ENCODE assay signal across 9 cellular contexts in the genomic region with DNA sequence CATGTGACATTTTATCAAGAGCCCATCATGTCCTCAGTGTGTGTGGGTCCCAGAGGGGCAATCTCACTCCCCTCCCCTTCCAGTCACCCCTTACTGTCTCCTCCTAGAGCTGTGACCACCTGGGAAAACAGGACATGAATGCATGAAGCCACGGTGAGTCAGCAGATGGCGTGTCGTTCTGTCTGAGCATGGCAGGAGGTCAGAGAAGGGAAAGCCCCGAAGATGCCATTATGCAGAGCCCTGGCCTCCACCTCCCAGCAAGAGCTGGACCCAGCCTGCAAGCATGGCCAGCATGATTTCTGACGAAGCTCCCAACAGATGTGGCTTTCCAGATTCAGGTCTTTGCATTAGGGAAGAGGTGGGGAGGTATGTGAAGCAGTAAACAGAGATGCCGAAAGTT.
A peak's percentile ranks its signal among the peaks of the same experiment; 100 is the strongest.
DNase-seq lines count a peak whose midpoint lies in the region; ATAC-seq and TF ChIP-seq lines count a peak whose summit lies in the region.
"Had no signal": no experiment of that assay in that cellular context is flagged by ENCODE, and none has a peak within 500 bp of the region (broad histone marks: within the 10 kb centered on the region; RNA-seq: fewer than 3 reads in every experiment).

No MANE protein-coding gene starts in this region.

- H3K4me3 ChIP-seq in transverse colon (no peak overlapping the region), sigmoid colon (no peak overlapping the region)
- H3K4me3 ChIP-seq: body of pancreas had no signal

- H3K9me3 ChIP-seq in transverse colon (no peaks in the 10 kb centered on the region), sigmoid colon (no peaks in the 10 kb centered on the region)
- H3K9me3 ChIP-seq: body of pancreas had no signal

- ATAC-seq in left cardiac atrium (no peak), HG03025 (IDR thresholded peaks at IDR 0.05; ENCODE audit: low FRiP score, unreplicated experiment) (peak; percentile 36)
- ATAC-seq: body of pancreas had no signal

- in situ Hi-C loops in transverse colon (cut with MboI; ENCODE audit: low pct_ligation_motif_present in 1 of 4, low pct_unique_long_range_greater_than_20kb in 1 of 4, low sequenced_read_pairs in 3 of 4), result no loop called here

- 24 to 40% methylated on average over 1 to 6 of the region's 6 CpGs for WGBS in transverse colon (ENCODE audit: low coverage in 1 of 2), 2 donors
- WGBS in sigmoid colon, 2 donors, result 22 to 27% methylated on average over 6 of the region's 6 CpGs

- H3K36me3 ChIP-seq in transverse colon, result no peaks in the 10 kb centered on the region
- no peaks in the 10 kb centered on the region for H3K36me3 ChIP-seq in sigmoid colon

- H3K27ac ChIP-seq in transverse colon (peak overlapping the region in 1 of 4 donors; percentile 35), sigmoid colon (no peak overlapping the region)
- H3K27ac ChIP-seq: body of pancreas had no signal

- TF ChIP-seq EP300 in transverse colon (IDR thresholded peaks at IDR 0.05; ENCODE audit: low read depth) (no peak), sigmoid colon (IDR thresholded peaks at IDR 0.05) (no peak)

- TF ChIP-seq CTCF in transverse colon (IDR thresholded peaks at IDR 0.05), result no peak
- TF ChIP-seq CTCF in sigmoid colon (IDR thresholded peaks at IDR 0.05), result no peak

- no peak for TF ChIP-seq POLR2A in transverse colon (IDR thresholded peaks at IDR 0.05)
- no peak for TF ChIP-seq POLR2A in sigmoid colon (IDR thresholded peaks at IDR 0.05)

- peaks cover 23% of the 10 kb centered on the region for H3K27me3 ChIP-seq in transverse colon
- H3K27me3 ChIP-seq in sigmoid colon, result peaks cover 0 to 11% (median 0%) of the 10 kb centered on the region in 3 donors
- H3K27me3 ChIP-seq: body of pancreas had no signal

- DNase-seq in cardiac septum (ENCODE audit: low spot score) (peak; percentile 74), left cardiac atrium (no peak), SHP77 (lab: John Stamatoyannopoulos, UW) (peak; percentile 50 to 57), transverse colon (peak; percentile 54), SKM-1 treated with dmso at 0.1 percent for 144 hours (lab: John Stamatoyannopoulos, UW; ENCODE audit: unreplicated experiment) (no peak), NCI-H446 (lab: John Stamatoyannopoulos, UW) (no peak), sigmoid colon (no peak)

- no peaks in the 10 kb centered on the region for H3K4me1 ChIP-seq in transverse colon
- H3K4me1 ChIP-seq in sigmoid colon, result no peaks in the 10 kb centered on the region
- H3K4me1 ChIP-seq: body of pancreas had no signal

- intact Hi-C loops in cardiac septum (cut with DNase I) (no loop called here), left cardiac atrium (cut with DNase I) (no loop called here), transverse colon (cut with DNase I; ENCODE audit: low total_unique reads) (no loop called here), sigmoid colon (cut with DNase I) (no loop called here)

Comparison
In these comparisons a context has a peak if more than half of its experiments do, and no peak if none do; other contexts are left out.
1. DNase-seq: peak in cardiac septum (single experiment), SHP77 (2 of 2) and transverse colon (single experiment); none in left cardiac atrium (single experiment), SKM-1 treated with dmso at 0.1 percent for 144 hours (single experiment), NCI-H446 (0 of 2) and sigmoid colon (single experiment).